8 cellular contexts compared by ENCODE assay signal in genomic region chr19:19214892-19215291, GRCh38.
DNase-seq lines count a peak whose midpoint lies in the region; ATAC-seq and TF ChIP-seq lines count a peak whose summit lies in the region.

No MANE protein-coding gene starts in this region.

- H3K4me3 ChIP-seq in AG10803 (ENCODE audit: low read length): no peak overlapping the region

- DNase-seq in AG10803 (ENCODE audit: low read depth) (peak; percentile 18), HuH-7.5 (ENCODE audit: low spot score) (peak; percentile 90), islet precursor cell (peak; percentile 93), NCI-H1092 (lab: John Stamatoyannopoulos, UW) (no peak), C1 segment of cervical spinal cord (lab: John Stamatoyannopoulos, UW) (no peak)
- peak; percentile 39 to 49 for DNase-seq in activated T-cell treated with anti-CD3 and anti-CD28 coated beads, Interleukin-2, amount 50 U/mL, for 48 hours

- no peak for TF ChIP-seq CTCF in AG10803 (conservative IDR thresholded peaks at IDR 0.05; ENCODE audit: low read length)

- ATAC-seq in HG02763 (IDR thresholded peaks at IDR 0.05; ENCODE audit: unreplicated experiment) (no peak), HG03457 (IDR thresholded peaks at IDR 0.05; ENCODE audit: unreplicated experiment) (no peak)

Comparison
In these comparisons a context has a peak if more than half of its experiments do, and no peak if none do; other contexts are left out.
1. DNase-seq: peak in AG10803 (single experiment), HuH-7.5 (single experiment), activated T-cell treated with anti-CD3 and anti-CD28 coated beads, Interleukin-2, amount 50 U/mL, for 48 hours (2 of 2) and islet precursor cell (single experiment); none in NCI-H1092 (single experiment) and C1 segment of cervical spinal cord (0 of 14).